8 cellular contexts compared by ENCODE assay signal in genomic region chr11:8566613-8567210, GRCh38. TPM values are rescaled to one million over a fixed set of nuclear protein-coding genes. Genes with fewer than 3 reads are reported as not detected.
DNase-seq lines count a peak whose midpoint lies in the region; ATAC-seq, FAIRE-seq and TF ChIP-seq lines count a peak whose summit lies in the region.

No MANE protein-coding gene starts in this region.

- FAIRE-seq in GM12891 (lab: Jason Lieb, UNC), result peak; percentile 33

- H3K27me3 ChIP-seq in A673 (replicated peaks; ENCODE audit: insufficient read depth, low read depth, low read length, poor library complexity) (peaks cover 66% of the 10 kb centered on the region), Loucy (ENCODE audit: insufficient read depth, low read length, poor library complexity, severe bottlenecking) (no peaks in the 10 kb centered on the region)

- BruUV-seq in A673 (replicated peaks; lab: Mats Ljungman, UMichigan), result no TSS peak

- TF ChIP-seq POLR2A in GM12891 (IDR thresholded peaks at IDR 0.05; ENCODE audit: low read depth, low read length), result no peak

- H3K9me3 ChIP-seq in A673 (ENCODE audit: low read depth, low read length, poor library complexity, severe bottlenecking), result no peaks in the 10 kb centered on the region
- no peaks in the 10 kb centered on the region for H3K9me3 ChIP-seq in Loucy (ENCODE audit: insufficient read depth, low read depth, low read length)

- H2AFZ ChIP-seq in Loucy (ENCODE audit: low read length), result no peak overlapping the region

- TF ChIP-seq CTCF in A673 (conservative IDR thresholded peaks at IDR 0.05; ENCODE audit: low read depth, low read length), result peak; percentile 61
- TF ChIP-seq CTCF in Loucy (conservative IDR thresholded peaks at IDR 0.05; ENCODE audit: low read length), result peak; percentile 84
- TF ChIP-seq CTCF in foreskin fibroblast (IDR thresholded peaks at IDR 0.05; ENCODE audit: low read depth, low read length), result peak; percentile 34

- H3K4me1 ChIP-seq in A673 (ENCODE audit: insufficient read depth, low read length, poor library complexity, severe bottlenecking), result no peaks in the 10 kb centered on the region
- H3K4me1 ChIP-seq in Loucy (ENCODE audit: insufficient read depth, low read length, poor library complexity, severe bottlenecking), result peaks cover 5% of the 10 kb centered on the region

- H3K9me2 ChIP-seq in Loucy (replicated peaks; ENCODE audit: low read depth, low read length), result no peaks in the 10 kb centered on the region

- H3K4me2 ChIP-seq in Loucy (ENCODE audit: low read depth, low read length, poor library complexity, severe bottlenecking), result no peak overlapping the region

- no peak overlapping the region for H3K27ac ChIP-seq in A673 (ENCODE audit: low read depth, low read length, poor library complexity, severe bottlenecking)

- H3K36me3 ChIP-seq in A673 (ENCODE audit: insufficient read depth, low read length, poor library complexity, severe bottlenecking) (no peaks in the 10 kb centered on the region), Loucy (ENCODE audit: insufficient read depth, low read length) (no peaks in the 10 kb centered on the region)

- CTCF ChIA-PET in A673 (lab: Charles Lee), result interaction anchor here (0.6 to 1.4 kb wide), 5 partner anchors 238 to 393 kb away, joined by 3 to 5 read pairs (median 3); no protein-coding TSS in a partner anchor

- H3K4me3 ChIP-seq in A673 (ENCODE audit: low read depth, low read length, poor library complexity, severe bottlenecking), result no peak overlapping the region
- H3K4me3 ChIP-seq in Loucy (ENCODE audit: low read length, poor library complexity, severe bottlenecking), result no peak overlapping the region
- no peak overlapping the region for H3K4me3 ChIP-seq in foreskin fibroblast (ENCODE audit: low read depth in 1 of 2, low read length in 2 of 2)

- POLR2A ChIA-PET in A673 (lab: Charles Lee; ENCODE audit: low non-redundant PET), result no interaction called here

- H3K79me2 ChIP-seq in Loucy (ENCODE audit: insufficient read depth, low read length), result peaks cover 3% of the 10 kb centered on the region; the same call in 1 of the 2 replicates

- DNase-seq in A673 (ENCODE audit: low spot score) (peak; percentile 61), GM12891 (ENCODE audit: insufficient read length, low spot score) (no peak), foreskin fibroblast (peak; percentile 26 to 70), renal cortical epithelial cell (ENCODE audit: low read depth) (peak; percentile 55), GF-D8 (lab: John Stamatoyannopoulos, UW) (no peak)

- ATAC-seq in SK-N-SH treated with all-trans-retinoic acid at 6 μM for 48 hours, result peak; percentile 86
- ATAC-seq in activated CD4-positive, CD25-positive, alpha-beta regulatory T cell treated with anti-CD3 and anti-CD28 coated beads, Interleukin-2, amount 50 U/mL, for 24 hours, result no peak

- no peaks in the 10 kb centered on the region for H3F3A ChIP-seq in Loucy (ENCODE audit: low read depth)

- intact Hi-C loops in A673 (cut with micrococcal nuclease; ENCODE audit: unreplicated experiment), result loop anchor here (1.0 to 5.0 kb wide), 4 partner anchors 184 to 374 kb away; no protein-coding TSS in a partner anchor

- no peak overlapping the region for H3K9ac ChIP-seq in Loucy (ENCODE audit: low read depth, low read length, poor library complexity, severe bottlenecking)

- H4K20me1 ChIP-seq in Loucy (ENCODE audit: insufficient read depth, low read length, poor library complexity, severe bottlenecking), result no peaks in the 10 kb centered on the region

TF ChIP-seq in GM12891, 5 proteins besides CTCF, POLR2A, EP300 and RAD21:
- no peak for TF ChIP-seq POLR2AphosphoS5 (IDR thresholded peaks at IDR 0.05; ENCODE audit: low read depth, low read length)
- no peak for TF ChIP-seq PAX5 (IDR thresholded peaks at IDR 0.05; ENCODE audit: insufficient read depth, low read length, severe bottlenecking)
- no peak for TF ChIP-seq SPI1 (IDR thresholded peaks at IDR 0.05; ENCODE audit: low read depth, low read length)
- TF ChIP-seq TAF1 (IDR thresholded peaks at IDR 0.05; ENCODE audit: low read depth, low read length), result no peak
- no peak for TF ChIP-seq POU2F2 (IDR thresholded peaks at IDR 0.05; ENCODE audit: low read depth, low read length)
TF ChIP-seq in GM12891: peak in this region for 0.

TF ChIP-seq in SK-N-SH treated with all-trans-retinoic acid at 6 μM for 48 hours, 23 proteins besides CTCF, POLR2A, EP300 and RAD21:
- TF ChIP-seq TOX (CRISPR knock-in tag; IDR thresholded peaks at IDR 0.05; ENCODE audit: borderline replicate concordance), result no peak
- no peak for TF ChIP-seq PPARA (CRISPR knock-in tag; IDR thresholded peaks at IDR 0.05; ENCODE audit: borderline replicate concordance)
- TF ChIP-seq PATZ1 (CRISPR knock-in tag; IDR thresholded peaks at IDR 0.05; ENCODE audit: borderline replicate concordance), result no peak
- TF ChIP-seq ARNTL (CRISPR knock-in tag; IDR thresholded peaks at IDR 0.05; ENCODE audit: borderline replicate concordance, low read depth), result no peak
- no peak for TF ChIP-seq TCF4 (CRISPR knock-in tag; IDR thresholded peaks at IDR 0.05; ENCODE audit: borderline replicate concordance)
- no peak for TF ChIP-seq ZNF565 (CRISPR knock-in tag; conservative IDR thresholded peaks at IDR 0.05; ENCODE audit: low read depth)
- no peak for TF ChIP-seq TSHZ2 (CRISPR knock-in tag; IDR thresholded peaks at IDR 0.05)
- TF ChIP-seq SNAI2 (CRISPR knock-in tag; IDR thresholded peaks at IDR 0.05), result no peak
- TF ChIP-seq RARB (CRISPR knock-in tag; IDR thresholded peaks at IDR 0.05), result no peak
- no peak for TF ChIP-seq OSR1 (CRISPR knock-in tag; IDR thresholded peaks at IDR 0.05)
- no peak for TF ChIP-seq ISL1 (CRISPR knock-in tag; IDR thresholded peaks at IDR 0.05)
- TF ChIP-seq ESRRG (CRISPR knock-in tag; IDR thresholded peaks at IDR 0.05), result no peak
- TF ChIP-seq ZFP3 (CRISPR knock-in tag; IDR thresholded peaks at IDR 0.05), result no peak
- TF ChIP-seq ZFP30 (CRISPR knock-in tag; IDR thresholded peaks at IDR 0.05), result no peak
- no peak for TF ChIP-seq ZNF8 (CRISPR knock-in tag; IDR thresholded peaks at IDR 0.05)

RNA-seq across cellular contexts. Expression of gene STK33, which starts 27.3 kb away (rescaled TPM):
- total RNA-seq in A673 (2021) (not detected in 2 replicates), renal cortical epithelial cell (15.3 and 24.2 TPM in 2 replicates)
- polyA plus RNA-seq in GM12891 (2012; ENCODE audit: low read depth, missing spikeins), result 7.2 TPM

Comparison
In these comparisons a context has a peak if more than half of its experiments do, and no peak if none do; other contexts are left out.
1. DNase-seq: peak in A673 (single experiment), foreskin fibroblast (2 of 2) and renal cortical epithelial cell (single experiment); none in GM12891 (single experiment) and GF-D8 (single experiment).
2. CTCF ChIP-seq: peak in every context shown above with its lines; median percentile 84 in Loucy; 61 in A673; 34 in foreskin fibroblast.
3. RNA of gene STK33, which starts 27.3 kb away (total RNA-seq): 15.3 to 24.2 TPM in renal cortical epithelial cell; not detected in A673; every median in the first group is over 10 times any median in the second.